ENCODE assay signal across 20 cellular contexts in the genomic region with DNA sequence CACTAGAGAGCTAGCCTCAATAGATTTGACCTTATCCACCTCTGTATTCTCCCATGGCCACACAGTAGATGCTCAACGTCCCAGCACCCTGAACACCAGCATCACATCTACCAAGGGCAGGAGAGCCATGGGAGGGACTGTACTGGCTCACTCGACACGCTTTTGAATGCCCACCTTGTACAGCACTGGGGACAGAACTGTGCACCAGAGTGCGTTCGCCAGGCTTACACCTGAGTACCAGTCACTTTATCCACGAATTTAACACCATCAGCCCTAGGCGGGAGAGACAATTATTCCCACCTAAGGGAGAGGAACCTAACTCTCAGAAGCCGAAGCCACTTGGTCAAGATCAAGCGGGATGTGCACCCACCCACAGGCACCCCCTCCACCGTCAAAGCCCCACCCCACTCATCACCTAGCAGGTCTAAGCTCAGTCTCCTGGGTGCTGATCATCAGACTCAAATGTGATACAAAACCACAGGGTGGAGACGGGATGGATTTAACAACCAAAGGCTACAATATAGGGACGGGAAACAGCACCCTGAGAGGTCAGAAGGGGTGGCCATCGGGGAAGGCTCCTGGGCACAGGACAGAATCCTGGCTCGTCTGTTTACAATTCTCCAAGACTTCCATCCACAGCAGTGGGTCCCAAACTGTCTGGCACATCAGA.
DNase-seq lines count a peak whose midpoint lies in the region; ATAC-seq and TF ChIP-seq lines count a peak whose summit lies in the region.
"Had no signal": no experiment of that assay in that cellular context is flagged by ENCODE, and none has a peak within 500 bp of the region (broad histone marks: within the 10 kb centered on the region; RNA-seq: fewer than 3 reads in every experiment).

No MANE protein-coding gene starts in this region.

- ATAC-seq in activated T-cell treated with anti-CD3 and anti-CD28 coated beads, Interleukin-2, amount 50 U/mL, for 4 hours, result no peak
- ATAC-seq: A549, PC-3 had no signal

- H4K20me1 ChIP-seq in hepatocyte (ENCODE audit: insufficient read depth, poor library complexity, severe bottlenecking), result no peaks in the 10 kb centered on the region

- DNase-seq in activated T-cell treated with anti-CD3 and anti-CD28 coated beads, Interleukin-2, amount 50 U/mL, for 24 hours, result peak; percentile 8
- DNase-seq in activated T-cell treated with anti-CD3 and anti-CD28 coated beads, Interleukin-2, amount 50 U/mL, for 4 hours, result no peak
- DNase-seq in endodermal cell, result peak; percentile 29
- peak; percentile 40 for DNase-seq in posterior vena cava (ENCODE audit: low spot score)
- no peak for DNase-seq in T1000 (lab: John Stamatoyannopoulos, UW)
- no peak for DNase-seq in hepatocyte (ENCODE audit: low spot score)
- DNase-seq in activated gamma-delta T cell treated with Interleukin-2 at 50 U/mL for 16 hours, result no peak
- DNase-seq: EL, GF-D8, KG1, NCI-H1092, NCI-H1436, NCI-H187 treated with DMSO at 0.1 percent for 48 hours, NCI-H2107, NCI-H526 treated with DMSO at 0.1 percent for 48 hours, PC-3, SHP77 had no signal

- TF ChIP-seq CTCF in endodermal cell (conservative IDR thresholded peaks at IDR 0.05), result no peak
- no peak for TF ChIP-seq CTCF in hepatocyte (IDR thresholded peaks at IDR 0.05; ENCODE audit: poor library complexity)

- H3K4me3 Mint-ChIP-seq in activated T-cell treated with anti-CD3 and anti-CD28 coated beads, Interleukin-2, amount 50 U/mL, for 24 hours, result no peak overlapping the region
- no peak overlapping the region for H3K4me3 Mint-ChIP-seq in activated T-cell treated with anti-CD3 and anti-CD28 coated beads, Interleukin-2, amount 50 U/mL, for 4 hours
- no peak overlapping the region for H3K4me3 Mint-ChIP-seq in endodermal cell

- H3K27me3 ChIP-seq in endodermal cell (ENCODE audit: control insufficient read depth, insufficient read depth, low read length, poor library complexity, severe bottlenecking) (no peaks in the 10 kb centered on the region), hepatocyte (no peaks in the 10 kb centered on the region)
- H3K27me3 ChIP-seq: BE2C had no signal

- H3K9me3 ChIP-seq in endodermal cell (ENCODE audit: control insufficient read depth, low read length) (no peaks in the 10 kb centered on the region), hepatocyte (ENCODE audit: low read depth) (no peaks in the 10 kb centered on the region)
- H3K9me3 ChIP-seq: A549, BE2C, HAP-1 had no signal

- no peak overlapping the region for H3K27ac Mint-ChIP-seq in activated T-cell treated with anti-CD3 and anti-CD28 coated beads, Interleukin-2, amount 50 U/mL, for 24 hours
- H3K27ac Mint-ChIP-seq in endodermal cell, result no peak overlapping the region

- no peaks in the 10 kb centered on the region for H3K4me1 ChIP-seq in endodermal cell (ENCODE audit: control insufficient read depth, insufficient read depth, low read length)
- H3K4me1 ChIP-seq in hepatocyte (ENCODE audit: insufficient read depth), result no peaks in the 10 kb centered on the region
- H3K4me1 ChIP-seq: A549, BE2C, HAP-1 had no signal

- H3K4me1 Mint-ChIP-seq in activated T-cell treated with anti-CD3 and anti-CD28 coated beads, Interleukin-2, amount 50 U/mL, for 24 hours (ENCODE audit: low read depth), result no peaks in the 10 kb centered on the region
- H3K4me1 Mint-ChIP-seq in activated T-cell treated with anti-CD3 and anti-CD28 coated beads, Interleukin-2, amount 50 U/mL, for 4 hours (ENCODE audit: low read depth), result no peaks in the 10 kb centered on the region
- H3K4me1 Mint-ChIP-seq in endodermal cell, result no peaks in the 10 kb centered on the region

- WGBS in endodermal cell (ENCODE audit: insufficient coverage in 1 of 2, insufficient read length in 1 of 2), 2 experiments, result 89 to 95% methylated on average over 11 to 14 of the region's 14 CpGs
- 88% methylated on average over 14 of the region's 14 CpGs for WGBS in hepatocyte (ENCODE audit: low lambda C conversion rate, missing lambda C conversion rate)

- H3K27ac ChIP-seq in endodermal cell (ENCODE audit: low read depth, low read length) (no peak overlapping the region), hepatocyte (no peak overlapping the region)
- H3K27ac ChIP-seq: A549 had no signal

- H3K36me3 Mint-ChIP-seq in activated T-cell treated with anti-CD3 and anti-CD28 coated beads, Interleukin-2, amount 50 U/mL, for 24 hours (ENCODE audit: low read depth), result no peaks in the 10 kb centered on the region
- no peaks in the 10 kb centered on the region for H3K36me3 Mint-ChIP-seq in activated T-cell treated with anti-CD3 and anti-CD28 coated beads, Interleukin-2, amount 50 U/mL, for 4 hours (ENCODE audit: insufficient read depth)
- no peaks in the 10 kb centered on the region for H3K36me3 Mint-ChIP-seq in endodermal cell (ENCODE audit: low read depth)

- H3K4me3 ChIP-seq in endodermal cell (ENCODE audit: low read length), result no peak overlapping the region
- H3K4me3 ChIP-seq in hepatocyte, result no peak overlapping the region
- H3K4me3 ChIP-seq: A549, HAP-1 had no signal

- no peak overlapping the region for H3K9ac ChIP-seq in endodermal cell (ENCODE audit: extremely low read depth, low read length, poor library complexity, severe bottlenecking)

- H3K36me3 ChIP-seq in endodermal cell (ENCODE audit: control insufficient read depth, insufficient read depth, low read length) (no peaks in the 10 kb centered on the region), hepatocyte (replicated peaks; ENCODE audit: insufficient read depth, low read depth) (no peaks in the 10 kb centered on the region)
- H3K36me3 ChIP-seq: BE2C, HAP-1 had no signal

- no peaks in the 10 kb centered on the region for H3K79me2 ChIP-seq in hepatocyte

- intact Hi-C loops in posterior vena cava (cut with DNase I), result no loop called here

- H3K9me2 ChIP-seq in hepatocyte (replicated peaks; ENCODE audit: insufficient read depth), result no peaks in the 10 kb centered on the region

- no peaks in the 10 kb centered on the region for H3K9me3 Mint-ChIP-seq in activated T-cell treated with anti-CD3 and anti-CD28 coated beads, Interleukin-2, amount 50 U/mL, for 24 hours
- H3K9me3 Mint-ChIP-seq in activated T-cell treated with anti-CD3 and anti-CD28 coated beads, Interleukin-2, amount 50 U/mL, for 4 hours, result no peaks in the 10 kb centered on the region
- H3K9me3 Mint-ChIP-seq in endodermal cell, result no peaks in the 10 kb centered on the region

- no peak overlapping the region for H2AFZ ChIP-seq in hepatocyte

- H3K27me3 Mint-ChIP-seq in activated T-cell treated with anti-CD3 and anti-CD28 coated beads, Interleukin-2, amount 50 U/mL, for 24 hours, result no peaks in the 10 kb centered on the region
- no peaks in the 10 kb centered on the region for H3K27me3 Mint-ChIP-seq in activated T-cell treated with anti-CD3 and anti-CD28 coated beads, Interleukin-2, amount 50 U/mL, for 4 hours (ENCODE audit: low read depth)
- H3K27me3 Mint-ChIP-seq in endodermal cell (ENCODE audit: insufficient read depth), result no peaks in the 10 kb centered on the region

- no peak overlapping the region for H3K4me2 ChIP-seq in hepatocyte
- H3K4me2 ChIP-seq: A549 had no signal

Comparison
In these comparisons a context has a peak if more than half of its experiments do, and no peak if none do; other contexts are left out.
1. DNase-seq: peak in activated T-cell treated with anti-CD3 and anti-CD28 coated beads, Interleukin-2, amount 50 U/mL, for 24 hours (single experiment), endodermal cell (single experiment) and posterior vena cava (single experiment); none in activated T-cell treated with anti-CD3 and anti-CD28 coated beads, Interleukin-2, amount 50 U/mL, for 4 hours (single experiment), T1000 (single experiment), hepatocyte (single experiment) and activated gamma-delta T cell treated with Interleukin-2 at 50 U/mL for 16 hours (single experiment).